In the genomic region with DNA sequence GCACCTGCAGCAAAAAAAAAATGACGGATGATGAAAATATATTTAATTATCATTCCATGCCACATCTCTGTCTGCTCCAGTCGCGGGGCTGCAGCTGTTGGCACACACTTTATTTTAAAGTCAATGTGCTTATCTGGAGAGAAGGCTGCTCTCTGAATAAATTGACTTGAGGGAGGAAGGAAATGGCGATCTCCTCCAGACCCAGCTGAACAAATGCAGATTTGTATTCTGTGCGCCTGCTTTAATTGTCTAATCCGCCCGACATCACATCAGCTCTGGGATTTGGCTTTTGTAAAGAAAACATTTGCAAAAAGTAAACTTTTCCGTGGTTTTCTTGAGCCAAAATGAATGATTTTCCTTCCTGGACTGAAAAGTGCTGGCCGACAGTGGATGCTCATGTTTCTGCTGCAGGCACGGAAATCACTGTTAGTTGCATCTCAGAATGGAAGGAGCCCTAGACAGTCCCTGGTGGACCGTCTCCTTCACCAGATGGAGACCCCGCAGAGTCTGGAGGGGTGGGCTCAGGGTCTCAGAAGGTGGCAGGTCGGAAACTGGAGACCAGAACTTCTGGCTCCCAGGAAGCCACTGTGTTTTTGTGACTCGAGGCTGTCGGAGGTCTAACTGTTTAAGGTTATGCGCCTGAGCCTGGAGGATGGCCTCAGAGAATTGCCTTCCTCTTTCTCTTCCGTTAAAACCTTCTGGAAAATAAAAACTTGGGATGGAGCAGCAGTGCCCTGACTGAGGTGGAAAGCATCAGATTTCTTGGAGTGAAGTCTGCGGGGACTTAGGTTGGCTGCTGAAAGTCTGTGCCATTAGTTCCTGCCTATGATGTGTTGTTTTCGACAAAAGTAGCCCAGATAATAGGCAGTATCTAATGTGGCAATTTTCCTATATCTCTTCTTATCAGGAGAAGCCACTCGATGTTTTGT, we compare ENCODE assay signal across 20 cellular contexts.
DNase-seq lines count a peak whose midpoint lies in the region; TF ChIP-seq lines count a peak whose summit lies in the region.
"Had no signal": no experiment of that assay in that cellular context is flagged by ENCODE, and none has a peak within 500 bp of the region (broad histone marks: within the 10 kb centered on the region; RNA-seq: fewer than 3 reads in every experiment).

No MANE protein-coding gene starts in this region.

- DNase-seq in AG20443 (ENCODE audit: low spot score) (peak; percentile 37), NCI-H1417 (lab: John Stamatoyannopoulos, UW) (peak; percentile 56 to 91 (median 89)), ascending aorta (ENCODE audit: low spot score in 2 of 2) (no peak), lung microvascular endothelial cell (ENCODE audit: low read depth in 2 of 2) (peak; percentile 48), RPMI8226 (no peak), NCI-H2107 treated with DMSO at 0.1 percent for 48 hours (lab: John Stamatoyannopoulos, UW; ENCODE audit: unreplicated experiment) (no peak)
- no peak for DNase-seq in activated CD4-positive, alpha-beta T cell treated with anti-CD3 and anti-CD28 coated beads, Interleukin-2, amount 50 U/mL, for 48 hours
- no peak for DNase-seq in activated naive CD4-positive, alpha-beta T cell treated with Interleukin-2 at 50 U/mL for 16 hours
- DNase-seq: activated CD4-positive, alpha-beta T cell treated with anti-CD3 and anti-CD28 coated beads, Interleukin-2, amount 50 U/mL, for 1 hour; activated naive CD8-positive, alpha-beta T cell treated with anti-CD3 and anti-CD28 coated beads, Interleukin-2, amount 10 ng/mL, durations not matched to agents 7 days and 5 days; activated T-cell treated with anti-CD3 and anti-CD28 coated beads, Interleukin-2, amount 50 U/mL, for 1 hour; caudate nucleus; foreskin keratinocyte; mammary epithelial cell; NCI-H345; nephron progenitor cell; substantia nigra; T1000 had no signal

- no peaks in the 10 kb centered on the region for H3K36me3 ChIP-seq in ascending aorta
- H3K36me3 ChIP-seq: SJSA1 had no signal

- H3K4me3 ChIP-seq in ascending aorta = peak overlapping the region; percentile 37 to 53
- H3K4me3 ChIP-seq: SJSA1 had no signal

- H3K27ac ChIP-seq in ascending aorta = peak overlapping the region; percentile 13 to 18
- H3K27ac ChIP-seq: foreskin keratinocyte, HL-60, SJSA1 had no signal

- intact Hi-C loops in ascending aorta (cut with DNase I) = no loop called here

- H3K27me3 ChIP-seq in ascending aorta = no peaks in the 10 kb centered on the region

- H3K4me1 ChIP-seq in ascending aorta = peaks cover 0 to 4% of the 10 kb centered on the region in 2 donors
- H3K4me1 ChIP-seq: foreskin keratinocyte, SJSA1 had no signal

- TF ChIP-seq CTCF in ascending aorta (IDR thresholded peaks at IDR 0.05) = no peak

- H3K9me3 ChIP-seq in ascending aorta = no peaks in the 10 kb centered on the region
- H3K9me3 ChIP-seq: SJSA1 had no signal

Comparison
In these comparisons a context has a peak if more than half of its experiments do, and no peak if none do; other contexts are left out.
1. DNase-seq: peak in AG20443 (single experiment), NCI-H1417 (3 of 3) and lung microvascular endothelial cell (2 of 2); none in ascending aorta (0 of 2), activated CD4-positive, alpha-beta T cell treated with anti-CD3 and anti-CD28 coated beads, Interleukin-2, amount 50 U/mL, for 48 hours (0 of 2), activated naive CD4-positive, alpha-beta T cell treated with Interleukin-2 at 50 U/mL for 16 hours (single experiment), RPMI8226 (single experiment) and NCI-H2107 treated with DMSO at 0.1 percent for 48 hours (single experiment).